Comparison of ENCODE assay signal across 18 cellular contexts in the genomic region with DNA sequence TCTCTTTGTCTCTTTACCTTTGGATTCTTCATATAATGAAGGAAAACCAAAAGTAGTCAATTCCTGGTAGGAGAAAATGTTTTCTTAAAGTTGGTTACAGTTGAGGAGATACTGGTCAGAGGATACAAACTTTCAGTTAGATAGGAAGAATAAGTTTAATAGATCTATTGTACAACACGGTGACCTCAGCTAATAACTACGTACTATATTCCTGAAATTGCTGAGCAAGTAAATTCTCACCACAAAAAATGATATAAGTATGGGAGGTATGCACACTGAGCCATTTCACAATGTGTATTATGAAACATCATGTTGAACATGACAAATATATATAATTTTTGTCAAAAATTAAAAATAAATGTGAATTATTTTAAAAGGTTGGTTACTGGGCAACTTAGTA. TPM values are rescaled to one million over a fixed set of nuclear protein-coding genes. Genes with fewer than 3 reads are reported as not detected.
DNase-seq lines count a peak whose midpoint lies in the region; ATAC-seq and TF ChIP-seq lines count a peak whose summit lies in the region.
"Had no signal": no experiment of that assay in that cellular context is flagged by ENCODE, and none has a peak within 500 bp of the region (broad histone marks: within the 10 kb centered on the region; RNA-seq: fewer than 3 reads in every experiment).

No MANE protein-coding gene starts in this region.

- dilution Hi-C loops in IMR-90 (cut with HindIII; ENCODE audit: low sequenced_read_pairs, unreplicated experiment), result no loop called here
- dilution Hi-C loops in mammary epithelial cell (cut with HindIII; ENCODE audit: low sequenced_read_pairs), result no loop called here

- no peaks in the 10 kb centered on the region for H3K9me3 Mint-ChIP-seq in activated T-helper 2 cell treated with anti-CD3 and anti-CD28 coated beads, Interferon-gamma antibody, Interleukin-2, Interleukin-4, amounts not matched to agents 10 μg/mL and 5 μg/mL and 100 μg/mL, durations not matched to agents 14 hours and 24 hours and 36 hours
- no peaks in the 10 kb centered on the region for H3K9me3 Mint-ChIP-seq in activated CD8-positive, alpha-beta T cell treated with anti-CD3 and anti-CD28 coated beads, Interleukin-2, amount 10 ng/mL, durations not matched to agents 7 days and 5 days (ENCODE audit: insufficient read depth)
- H3K9me3 Mint-ChIP-seq: CD8-positive, alpha-beta memory T cell had no signal

- H3K9me3 ChIP-seq in IMR-90 (ENCODE audit: control insufficient read depth, insufficient read depth, low read length) (no peaks in the 10 kb centered on the region), mammary epithelial cell (replicated peaks; ENCODE audit: insufficient read depth, low read length) (no peaks in the 10 kb centered on the region)
- H3K9me3 ChIP-seq: SK-N-SH had no signal

- H3K4me3 ChIP-seq in IMR-90 (ENCODE audit: insufficient read depth, low read depth, low read length), result no peak overlapping the region
- H3K4me3 ChIP-seq in mammary epithelial cell (replicated peaks in 1 of 3; ENCODE audit: insufficient read depth in 1 of 3, low read depth in 2 of 3, low read length in 3 of 3), result no peak overlapping the region
- no peak overlapping the region for H3K4me3 ChIP-seq in fibroblast of the aortic adventitia (ENCODE audit: low read depth, low read length)

- no CpG with 5 or more reads among the region's 2 CpGs for WGBS in IMR-90 (ENCODE audit: extremely low coverage in 2 of 2, insufficient read length in 1 of 2), 2 experiments
- WGBS in mammary epithelial cell (ENCODE audit: low coverage, missing lambda C conversion rate), result 65% methylated on average over 2 of the region's 2 CpGs

- H2AK9ac ChIP-seq in IMR-90 (replicated peaks; ENCODE audit: low read depth, low read length, poor library complexity), result no peak overlapping the region

- in situ Hi-C loops in IMR-90 (cut with MboI; ENCODE audit: low sequenced_read_pairs) (no loop called here), mammary epithelial cell (cut with MboI; ENCODE audit: low sequenced_read_pairs in 2 of 2) (no loop called here)

- no peak overlapping the region for H2AFZ ChIP-seq in IMR-90 (replicated peaks; ENCODE audit: low read length, poor library complexity)
- H2AFZ ChIP-seq in mammary epithelial cell (ENCODE audit: low read depth, low read length), result no peak overlapping the region

- H3K4me1 ChIP-seq in IMR-90 (ENCODE audit: control insufficient read depth, insufficient read depth, low read length) (no peaks in the 10 kb centered on the region), mammary epithelial cell (ENCODE audit: insufficient read depth, low read length) (no peaks in the 10 kb centered on the region)

- H4K20me1 ChIP-seq in IMR-90 (ENCODE audit: insufficient read depth, low read length) (no peaks in the 10 kb centered on the region), mammary epithelial cell (ENCODE audit: insufficient read depth, low read length) (no peaks in the 10 kb centered on the region)

- TF ChIP-seq CTCF in IMR-90 (conservative IDR thresholded peaks at IDR 0.05; ENCODE audit: low read depth, low read length), result no peak
- TF ChIP-seq CTCF in mammary epithelial cell (conservative IDR thresholded peaks at IDR 0.05 in 1 of 2, IDR thresholded peaks at IDR 0.05 in 1 of 2; ENCODE audit: extremely low read depth in 1 of 2, insufficient read depth in 1 of 2, low read depth in 1 of 2, low read length in 2 of 2), result no peak
- no peak for TF ChIP-seq CTCF in fibroblast of the aortic adventitia (IDR thresholded peaks at IDR 0.05; ENCODE audit: insufficient read depth, low read length)

- no peak overlapping the region for H2AK5ac ChIP-seq in IMR-90 (ENCODE audit: low read depth, low read length)

- no peaks in the 10 kb centered on the region for H3K27me3 Mint-ChIP-seq in activated T-helper 2 cell treated with anti-CD3 and anti-CD28 coated beads, Interferon-gamma antibody, Interleukin-2, Interleukin-4, amounts not matched to agents 10 μg/mL and 5 μg/mL and 100 μg/mL, durations not matched to agents 14 hours and 24 hours and 36 hours (ENCODE audit: low read depth)
- H3K27me3 Mint-ChIP-seq in activated CD8-positive, alpha-beta T cell treated with anti-CD3 and anti-CD28 coated beads, Interleukin-2, amount 10 ng/mL, durations not matched to agents 7 days and 5 days (ENCODE audit: low read depth), result no peaks in the 10 kb centered on the region
- H3K27me3 Mint-ChIP-seq: CD8-positive, alpha-beta memory T cell had no signal

- DNase-seq in EL (peak; percentile 24), IMR-90 (no peak), mammary epithelial cell (peak; percentile 39), fibroblast of the aortic adventitia (ENCODE audit: low read depth) (peak; percentile 13), NCI-H82 treated with DMSO at 0.1 percent for 48 hours (lab: John Stamatoyannopoulos, UW; ENCODE audit: unreplicated experiment) (no peak)
- DNase-seq in stimulated activated CD4-positive, alpha-beta T cell treated with anti-CD3 and anti-CD28 coated beads, Interleukin-2, amount 100 ng/mL, for 24 hours, result no peak
- DNase-seq in activated T-helper 2 cell treated with anti-CD3 and anti-CD28 coated beads, Interferon-gamma antibody, Interleukin-2, Interleukin-4, amounts not matched to agents 10 μg/mL and 5 μg/mL and 100 μg/mL, durations not matched to agents 14 hours and 24 hours and 36 hours (ENCODE audit: low spot score), result no peak
- DNase-seq in activated CD8-positive, alpha-beta T cell treated with anti-CD3 and anti-CD28 coated beads, Interleukin-2, amount 10 ng/mL, durations not matched to agents 7 days and 5 days, result no peak
- DNase-seq: C1 segment of cervical spinal cord; CD8-positive, alpha-beta memory T cell; DMS53; NCI-H1092; NCI-H2081; NCI-H2171 treated with DMSO at 0.1 percent for 48 hours; NCI-H446 treated with DMSO at 0.1 percent for 48 hours; NCI-H69; SHP77; SK-N-SH had no signal

- H3K4me2 ChIP-seq in IMR-90 (ENCODE audit: low read depth, low read length), result no peak overlapping the region
- H3K4me2 ChIP-seq in mammary epithelial cell (ENCODE audit: insufficient read depth, low read depth, low read length), result no peak overlapping the region
- H3K4me2 ChIP-seq: SK-N-SH had no signal

- CTCF ChIA-PET in IMR-90 (lab: Yijun Ruan, JAX), result interaction anchor here (0.7 kb wide), 1 partner anchor 228 kb away, joined by 5 read pairs; no protein-coding TSS in a partner anchor
- CTCF ChIA-PET in mammary epithelial cell (lab: Charles Lee; ENCODE audit: low non-redundant PET), result no interaction called here
- CTCF ChIA-PET in activated CD8-positive, alpha-beta T cell treated with anti-CD3 and anti-CD28 coated beads, Interleukin-2, amount 10 ng/mL, durations not matched to agents 7 days and 5 days (lab: Charles Lee), result interaction anchor here (0.6 to 1.7 kb wide), 4 partner anchors 53 to 1216 kb away, joined by 3 to 8 read pairs (median 4); no protein-coding TSS in a partner anchor

- peaks cover 3% of the 10 kb centered on the region; the same call in 1 of the 2 replicates for H3K9me1 ChIP-seq in IMR-90 (ENCODE audit: insufficient read depth, low read length)

- H2BK20ac ChIP-seq in IMR-90 (ENCODE audit: low read depth, low read length), result no peak overlapping the region

- H3K23ac ChIP-seq in IMR-90 (ENCODE audit: low read depth, low read length), result no peak overlapping the region

- no peak for TF ChIP-seq RAD21 in IMR-90 (IDR thresholded peaks at IDR 0.05; ENCODE audit: low read length)

- POLR2A ChIA-PET in IMR-90 (lab: Charles Lee; ENCODE audit: unreplicated experiment), result no interaction called here
- POLR2A ChIA-PET in activated CD8-positive, alpha-beta T cell treated with anti-CD3 and anti-CD28 coated beads, Interleukin-2, amount 10 ng/mL, durations not matched to agents 7 days and 5 days (lab: Charles Lee), result no interaction called here

- no peak overlapping the region for H3K4me3 Mint-ChIP-seq in activated T-helper 2 cell treated with anti-CD3 and anti-CD28 coated beads, Interferon-gamma antibody, Interleukin-2, Interleukin-4, amounts not matched to agents 10 μg/mL and 5 μg/mL and 100 μg/mL, durations not matched to agents 14 hours and 24 hours and 36 hours (ENCODE audit: low read depth)
- H3K4me3 Mint-ChIP-seq in activated CD8-positive, alpha-beta T cell treated with anti-CD3 and anti-CD28 coated beads, Interleukin-2, amount 10 ng/mL, durations not matched to agents 7 days and 5 days, result no peak overlapping the region
- H3K4me3 Mint-ChIP-seq: CD8-positive, alpha-beta memory T cell had no signal

- no peak for TF ChIP-seq POLR2A in IMR-90 (IDR thresholded peaks at IDR 0.05; ENCODE audit: low read depth, low read length)

- H2BK120ac ChIP-seq in IMR-90 (ENCODE audit: low read depth, low read length), result no peak overlapping the region

- no peaks in the 10 kb centered on the region for H3K79me2 ChIP-seq in mammary epithelial cell (ENCODE audit: insufficient read depth, low read length)

- H3K27me3 ChIP-seq in IMR-90 (ENCODE audit: control insufficient read depth, insufficient read depth, low read length) (no peaks in the 10 kb centered on the region), mammary epithelial cell (ENCODE audit: insufficient read depth, low read length) (no peaks in the 10 kb centered on the region)

- H3K36me3 Mint-ChIP-seq in activated T-helper 2 cell treated with anti-CD3 and anti-CD28 coated beads, Interferon-gamma antibody, Interleukin-2, Interleukin-4, amounts not matched to agents 10 μg/mL and 5 μg/mL and 100 μg/mL, durations not matched to agents 14 hours and 24 hours and 36 hours (ENCODE audit: low read depth), result peaks cover 3% of the 10 kb centered on the region
- peaks cover 7% of the 10 kb centered on the region for H3K36me3 Mint-ChIP-seq in activated CD8-positive, alpha-beta T cell treated with anti-CD3 and anti-CD28 coated beads, Interleukin-2, amount 10 ng/mL, durations not matched to agents 7 days and 5 days (ENCODE audit: low read depth)

- peaks cover 9 to 19% of the 10 kb centered on the region in 2 experiments; a peak in 3 of 4 replicates for H3K79me1 ChIP-seq in IMR-90 (ENCODE audit: low read depth in 1 of 2, low read length in 2 of 2)

- intact Hi-C loops in IMR-90 (cut with micrococcal nuclease) (loop anchor here (5.0 kb wide), 1 partner anchor 82 kb away; no protein-coding TSS in a partner anchor), mammary epithelial cell (cut with micrococcal nuclease) (loop anchor here (10.0 kb wide), 1 partner anchor 265 kb away; no protein-coding TSS in a partner anchor)
- intact Hi-C loops in activated T-helper 2 cell treated with anti-CD3 and anti-CD28 coated beads, Interferon-gamma antibody, Interleukin-2, Interleukin-4, amounts not matched to agents 10 μg/mL and 5 μg/mL and 100 μg/mL, durations not matched to agents 14 hours and 24 hours and 36 hours (cut with micrococcal nuclease), result loop anchor here (2.0 kb wide), 2 partner anchors 19 to 51 kb away; no protein-coding TSS in a partner anchor

- H3K36me3 ChIP-seq in IMR-90 (ENCODE audit: control insufficient read depth, insufficient read depth, low read length) (peaks cover 2% of the 10 kb centered on the region; the same call in 1 of the 2 replicates), mammary epithelial cell (ENCODE audit: insufficient read depth, low read length) (no peaks in the 10 kb centered on the region)

- no peak overlapping the region for H3K56ac ChIP-seq in IMR-90 (ENCODE audit: extremely low read depth, insufficient read depth, low read length)

- H4K5ac ChIP-seq in IMR-90 (ENCODE audit: low read depth, low read length), result no peak overlapping the region

- no peak overlapping the region for H4K91ac ChIP-seq in IMR-90 (ENCODE audit: insufficient read depth, low read depth, low read length)

- no peak overlapping the region for H2BK5ac ChIP-seq in IMR-90 (ENCODE audit: low read depth, low read length, poor library complexity, severe bottlenecking)

- H3K4ac ChIP-seq in IMR-90 (ENCODE audit: low read depth, low read length), result no peak overlapping the region

- no peak for ATAC-seq in IMR-90 (ENCODE audit: low read depth)
- ATAC-seq in activated CD8-positive, alpha-beta T cell treated with anti-CD3 and anti-CD28 coated beads, Interleukin-2, amount 10 ng/mL, durations not matched to agents 7 days and 5 days, result no peak

- no peak overlapping the region for H3K27ac Mint-ChIP-seq in activated T-helper 2 cell treated with anti-CD3 and anti-CD28 coated beads, Interferon-gamma antibody, Interleukin-2, Interleukin-4, amounts not matched to agents 10 μg/mL and 5 μg/mL and 100 μg/mL, durations not matched to agents 14 hours and 24 hours and 36 hours
- H3K27ac Mint-ChIP-seq in activated CD8-positive, alpha-beta T cell treated with anti-CD3 and anti-CD28 coated beads, Interleukin-2, amount 10 ng/mL, durations not matched to agents 7 days and 5 days, result no peak overlapping the region
- H3K27ac Mint-ChIP-seq: CD8-positive, alpha-beta memory T cell had no signal

- no peak overlapping the region for H4K8ac ChIP-seq in IMR-90 (ENCODE audit: low read depth in 2 of 2, low read length in 2 of 2)

- no peak overlapping the region for H2BK15ac ChIP-seq in IMR-90 (ENCODE audit: low read depth, low read length)

- H3K4me1 Mint-ChIP-seq in activated T-helper 2 cell treated with anti-CD3 and anti-CD28 coated beads, Interferon-gamma antibody, Interleukin-2, Interleukin-4, amounts not matched to agents 10 μg/mL and 5 μg/mL and 100 μg/mL, durations not matched to agents 14 hours and 24 hours and 36 hours (ENCODE audit: low read depth), result peaks cover 9% of the 10 kb centered on the region
- H3K4me1 Mint-ChIP-seq in activated CD8-positive, alpha-beta T cell treated with anti-CD3 and anti-CD28 coated beads, Interleukin-2, amount 10 ng/mL, durations not matched to agents 7 days and 5 days (ENCODE audit: low read depth), result peaks cover 16% of the 10 kb centered on the region

- no peak overlapping the region for H3K18ac ChIP-seq in IMR-90 (ENCODE audit: low read depth, low read length)

- BruUV-seq in IMR-90 (replicated peaks; lab: Mats Ljungman, UMichigan) (no TSS peak), mammary epithelial cell (replicated peaks; lab: Mats Ljungman, UMichigan) (no TSS peak)

- H3K14ac ChIP-seq in IMR-90 (replicated peaks; ENCODE audit: low read depth, low read length), result no peak overlapping the region

- H3K27ac ChIP-seq in IMR-90 (ENCODE audit: insufficient read depth, low read length) (no peak overlapping the region), mammary epithelial cell (ENCODE audit: insufficient read depth, low read depth, low read length) (no peak overlapping the region)

- H3K9ac ChIP-seq in IMR-90 (ENCODE audit: low read depth, low read length) (no peak overlapping the region), mammary epithelial cell (ENCODE audit: insufficient read depth, low read length) (no peak overlapping the region)
- H3K9ac ChIP-seq: SK-N-SH had no signal

RNA-seq across cellular contexts. Expression of gene SSX2IP, which starts 20.4 kb away (rescaled TPM):
- total RNA-seq in IMR-90 (2012; rRNA removed) (13.4 and 22.8 TPM in 2 replicates), mammary epithelial cell (10 to 100 TPM; 11.3 to 22.5 TPM), fibroblast of the aortic adventitia (ENCODE audit: low replicate concordance) (34.9 and 40.3 TPM in 2 replicates)
- polyA plus RNA-seq in IMR-90 (2012; rRNA removed) (4.6 and 7.7 TPM in 2 replicates), mammary epithelial cell (5.2 TPM)
- 0.77 and 1.4 TPM in 2 replicates for polyA plus RNA-seq in IMR-90 (2012; cell fraction: cytosol; rRNA removed)
- polyA plus RNA-seq in IMR-90 (2012; cell fraction: nucleus; rRNA removed; ENCODE audit: low replicate concordance), result 0.90 and 7.3 TPM in 2 replicates
- 2.7 TPM for polyA minus RNA-seq in mammary epithelial cell
- 12.1 and 13.0 TPM in 2 replicates for total RNA-seq in activated T-helper 2 cell treated with anti-CD3 and anti-CD28 coated beads, Interferon-gamma antibody, Interleukin-2, Interleukin-4, amounts not matched to agents 10 μg/mL and 5 μg/mL and 100 μg/mL, durations not matched to agents 14 hours and 24 hours and 36 hours
- total RNA-seq in activated CD8-positive, alpha-beta T cell treated with anti-CD3 and anti-CD28 coated beads, Interleukin-2, amount 10 ng/mL, durations not matched to agents 7 days and 5 days, result 10 to 100 TPM; 15.5 to 16.0 TPM

Comparison
In these comparisons a context has a peak if more than half of its experiments do, and no peak if none do; other contexts are left out.
1. DNase-seq: peak in EL (single experiment), mammary epithelial cell (single experiment) and fibroblast of the aortic adventitia (single experiment); none in IMR-90 (single experiment), stimulated activated CD4-positive, alpha-beta T cell treated with anti-CD3 and anti-CD28 coated beads, Interleukin-2, amount 100 ng/mL, for 24 hours (0 of 2), NCI-H82 treated with DMSO at 0.1 percent for 48 hours (single experiment), activated T-helper 2 cell treated with anti-CD3 and anti-CD28 coated beads, Interferon-gamma antibody, Interleukin-2, Interleukin-4, amounts not matched to agents 10 μg/mL and 5 μg/mL and 100 μg/mL, durations not matched to agents 14 hours and 24 hours and 36 hours (single experiment) and activated CD8-positive, alpha-beta T cell treated with anti-CD3 and anti-CD28 coated beads, Interleukin-2, amount 10 ng/mL, durations not matched to agents 7 days and 5 days (single experiment).